Comparison of ENCODE assay signal across 8 cellular contexts in genomic region chr22:37804502-37804885, GRCh38. TPM values are rescaled to one million over a fixed set of nuclear protein-coding genes. Genes with fewer than 3 reads are reported as not detected.
DNase-seq lines count a peak whose midpoint lies in the region; ATAC-seq and TF ChIP-seq lines count a peak whose summit lies in the region.

No MANE protein-coding gene starts in this region.

- WGBS in sigmoid colon, 2 donors = 1 to 3% methylated on average over 27 of the region's 27 CpGs

- H3K4me3 ChIP-seq in GM08714 (ENCODE audit: low read length) (peak overlapping the region; percentile 41; the same call in 1 of the 2 replicates), fibroblast of the aortic adventitia (ENCODE audit: low read depth, low read length) (peak overlapping the region; percentile 85), sigmoid colon (peak overlapping the region; percentile 57 to 68 (median 64))

- H3K27ac ChIP-seq in sigmoid colon (peak overlapping the region; percentile 87 to 96 (median 91)), caudate nucleus (ENCODE audit: low read depth, low read length) (no peak overlapping the region)

- POLR2A ChIA-PET in T-cell (lab: Charles Lee) = interaction anchor here in 1 of 2 donors (0.5 kb wide), 1 partner anchor 15 kb away, joined by 5 read pairs; no protein-coding TSS in a partner anchor

- intact Hi-C loops in sigmoid colon (cut with DNase I) = loop anchor here (5.0 kb wide), 1 partner anchor 117 kb away; the partner anchor contains the start of gene NOL12

- no peaks in the 10 kb centered on the region for H3K9me3 ChIP-seq in sigmoid colon

- CTCF ChIA-PET in T-cell (lab: Charles Lee) = interaction anchor here in 1 of 2 donors (0.6 kb wide), 1 partner anchor 53 kb away, joined by 3 read pairs; no protein-coding TSS in a partner anchor

- H3K4me3 Mint-ChIP-seq in T-cell = peak overlapping the region; percentile 42 to 60 (median 59)

- no peaks in the 10 kb centered on the region for H3K9me3 Mint-ChIP-seq in T-cell

- ATAC-seq in T-cell (replicated peaks in 1 of 4) = no peak
- no peak for ATAC-seq in GM21528 (IDR thresholded peaks at IDR 0.05; ENCODE audit: low FRiP score, unreplicated experiment)

- TF ChIP-seq POLR2A in sigmoid colon (IDR thresholded peaks at IDR 0.05) = no peak

- no peaks in the 10 kb centered on the region for H3K36me3 ChIP-seq in sigmoid colon

- no peak overlapping the region for H3K27ac Mint-ChIP-seq in T-cell

- H3K36me3 Mint-ChIP-seq in T-cell = no peaks in the 10 kb centered on the region

- peaks cover 0 to 63% (median 43%) of the 10 kb centered on the region in 4 donors for H3K4me1 ChIP-seq in sigmoid colon

- H3K27me3 ChIP-seq in sigmoid colon = no peaks in the 10 kb centered on the region

- DNase-seq in T-cell = no peak
- DNase-seq in fibroblast of the aortic adventitia (ENCODE audit: low read depth) = no peak
- no peak for DNase-seq in sigmoid colon
- DNase-seq in caudate nucleus (lab: John Stamatoyannopoulos, UW) = no peak
- DNase-seq in DMS153 (lab: John Stamatoyannopoulos, UW) = no peak
- DNase-seq in NCI-H2029 treated with DMSO at 0.1 percent for 48 hours (lab: John Stamatoyannopoulos, UW) = no peak

- TF ChIP-seq CTCF in fibroblast of the aortic adventitia (IDR thresholded peaks at IDR 0.05; ENCODE audit: insufficient read depth, low read length) = no peak
- no peak for TF ChIP-seq CTCF in sigmoid colon (IDR thresholded peaks at IDR 0.05)

- peaks cover 36 to 47% (median 44%) of the 10 kb centered on the region in 3 donors for H3K4me1 Mint-ChIP-seq in T-cell

- TF ChIP-seq EP300 in sigmoid colon (IDR thresholded peaks at IDR 0.05) = no peak

- H3K27me3 Mint-ChIP-seq in T-cell = peaks cover 12 to 56% of the 10 kb centered on the region in 2 donors

RNA-seq across cellular contexts. Expression of gene GCAT, which starts 3.2 kb away (rescaled TPM):
- 1 to 10 TPM; 1.2 to 3.5 (median 2.3) TPM for total RNA-seq in T-cell
- 13.1 and 16.2 TPM in 2 replicates for total RNA-seq in fibroblast of the aortic adventitia (ENCODE audit: low replicate concordance)
- total RNA-seq in sigmoid colon = 10 to 100 TPM in 1 of 4 donors, 1 to 10 TPM in 3; 5.1 to 14.1 (median 7.7) TPM
- 10 to 100 TPM in 2 of 3 donors, 1 to 10 TPM in 1; 6.0 to 12.3 (median 10.2) TPM for polyA plus RNA-seq in sigmoid colon

RNA-seq across cellular contexts. Expression of gene GALR3, which starts 18.7 kb away (rescaled TPM):
- not detected for total RNA-seq in T-cell
- not detected in 2 replicates for total RNA-seq in fibroblast of the aortic adventitia (ENCODE audit: low replicate concordance)
- total RNA-seq in sigmoid colon = not detected
- not detected for polyA plus RNA-seq in sigmoid colon

RNA-seq across cellular contexts. Expression of gene ANKRD54, which starts 39.6 kb away (rescaled TPM):
- total RNA-seq in T-cell = 10 to 100 TPM; 19.9 to 29.7 (median 25.9) TPM
- total RNA-seq in fibroblast of the aortic adventitia (ENCODE audit: low replicate concordance) = 19.0 and 38.6 TPM in 2 replicates
- 10 to 100 TPM; 39.3 to 50.7 (median 45.0) TPM for total RNA-seq in sigmoid colon
- 10 to 100 TPM; 12.6 to 25.2 (median 23.0) TPM for polyA plus RNA-seq in sigmoid colon

RNA-seq across cellular contexts. Expression of gene EIF3L, which starts 44.7 kb away (rescaled TPM):
- 100 to 1,000 TPM; 428 to 516 (median 483) TPM for total RNA-seq in T-cell
- total RNA-seq in fibroblast of the aortic adventitia (ENCODE audit: low replicate concordance) = 181 and 457 TPM in 2 replicates
- total RNA-seq in sigmoid colon = 100 to 1,000 TPM; 366 to 628 (median 532) TPM
- 100 to 1,000 TPM; 198 to 331 (median 307) TPM for polyA plus RNA-seq in sigmoid colon
